Comparison of ENCODE assay signal across 19 cellular contexts in the genomic region with DNA sequence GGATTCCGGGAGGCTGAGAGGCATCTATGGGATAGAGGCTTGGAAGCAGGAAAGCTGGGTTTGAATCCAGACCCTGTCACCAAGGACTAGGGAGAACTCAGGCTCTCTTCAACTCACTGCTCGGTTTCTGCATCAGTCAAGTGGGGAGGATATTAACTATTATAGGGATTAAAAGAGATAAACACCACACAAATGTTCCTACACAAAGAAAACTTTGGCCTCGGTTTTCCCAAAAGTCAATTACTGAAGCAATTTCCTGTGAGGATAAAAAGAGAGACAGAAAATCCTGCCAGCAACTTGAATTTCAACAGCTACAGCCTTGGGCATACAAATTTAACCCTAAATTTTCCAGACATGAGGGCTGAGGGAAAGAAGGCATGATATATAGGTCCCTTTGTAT. TPM values are rescaled to one million over a fixed set of nuclear protein-coding genes. Genes with fewer than 3 reads are reported as not detected.
DNase-seq lines count a peak whose midpoint lies in the region; ATAC-seq, FAIRE-seq and TF ChIP-seq lines count a peak whose summit lies in the region.
"Had no signal": no experiment of that assay in that cellular context is flagged by ENCODE, and none has a peak within 500 bp of the region (broad histone marks: within the 10 kb centered on the region; RNA-seq: fewer than 3 reads in every experiment).

No MANE protein-coding gene starts in this region.

- intact Hi-C loops in right cardiac atrium (cut with DNase I) = no loop called here

- H3K36me3 ChIP-seq in astrocyte (ENCODE audit: insufficient read depth, low read length) (peaks cover 11% of the 10 kb centered on the region), skeletal muscle satellite cell (ENCODE audit: insufficient read depth, low read length) (peaks cover 53% of the 10 kb centered on the region)

- peaks cover 26% of the 10 kb centered on the region for H3K36me3 Mint-ChIP-seq in astrocyte (ENCODE audit: low read depth, unreplicated experiment)
- H3K36me3 Mint-ChIP-seq: activated naive CD8-positive, alpha-beta T cell; CD8-positive, alpha-beta T cell; stimulated activated naive B cell treated with anti-CD40 and anti-IgM and Interleukin-4, amounts not matched to agents 10 μg/mL and 1 μg/mL and 100 μg/mL, for 72 hours had no signal

- H3K9ac ChIP-seq in astrocyte (ENCODE audit: low read length) = peak overlapping the region; percentile 36
- peak overlapping the region; percentile 45 for H3K9ac ChIP-seq in skeletal muscle satellite cell (ENCODE audit: low read depth, low read length)
- H3K9ac ChIP-seq: KMS-11 had no signal

- peak overlapping the region; percentile 49 for H3K27ac ChIP-seq in astrocyte (ENCODE audit: low read depth, low read length)
- no peak overlapping the region for H3K27ac ChIP-seq in right cardiac atrium (ENCODE audit: low read length)
- H3K27ac ChIP-seq: KMS-11 had no signal

- H3K9me3 ChIP-seq in astrocyte (ENCODE audit: insufficient read depth, low read depth, low read length) (no peaks in the 10 kb centered on the region), right cardiac atrium (ENCODE audit: control insufficient read depth, low read length) (no peaks in the 10 kb centered on the region), skeletal muscle satellite cell (replicated peaks; ENCODE audit: low read length) (no peaks in the 10 kb centered on the region)

- no peaks in the 10 kb centered on the region for H3K27me3 Mint-ChIP-seq in astrocyte (ENCODE audit: low read depth, unreplicated experiment)

- DNase-seq in COLO829 (ENCODE audit: low spot score) = peak; percentile 64
- no peak for DNase-seq in astrocyte (ENCODE audit: low read depth)
- no peak for DNase-seq in right cardiac atrium
- DNase-seq in NCI-H1694 treated with DMSO at 0.1 percent for 48 hours (lab: John Stamatoyannopoulos, UW) = no peak
- DNase-seq in nucleus accumbens (lab: John Stamatoyannopoulos, UW) = no peak
- DNase-seq in activated effector memory CD4-positive, alpha-beta T cell treated with Interleukin-2 at 50 U/mL for 16 hours = no peak
- DNase-seq: activated CD4-positive, alpha-beta T cell treated with anti-CD3 and anti-CD28 coated beads, Interleukin-2, amount 50 U/mL, for 4 hours; activated T-cell treated with anti-CD3 and anti-CD28 coated beads, Interleukin-2, amount 50 U/mL, for 1 hour; CD8-positive, alpha-beta T cell; central memory CD4-positive, alpha-beta T cell; DMS79 treated with DMSO at 0.1 percent for 48 hours; effector CD8-positive, alpha-beta T cell; H9; NCI-H1105; stimulated activated naive B cell treated with anti-CD40 and anti-IgM and Interleukin-4, amounts not matched to agents 10 μg/mL and 1 μg/mL and 100 μg/mL, for 72 hours had no signal

- H3K27ac Mint-ChIP-seq in astrocyte (ENCODE audit: unreplicated experiment) = peak overlapping the region; percentile 88
- H3K27ac Mint-ChIP-seq: activated naive CD8-positive, alpha-beta T cell; CD8-positive, alpha-beta T cell; stimulated activated naive B cell treated with anti-CD40 and anti-IgM and Interleukin-4, amounts not matched to agents 10 μg/mL and 1 μg/mL and 100 μg/mL, for 72 hours had no signal

- ATAC-seq in right cardiac atrium = peak; percentile 47 to 62
- ATAC-seq in HG02759 (IDR thresholded peaks at IDR 0.05; ENCODE audit: unreplicated experiment) = no peak
- ATAC-seq: CD8-positive, alpha-beta T cell; stimulated activated naive B cell treated with anti-CD40 and anti-IgM and Interleukin-4, amounts not matched to agents 10 μg/mL and 1 μg/mL and 100 μg/mL, for 72 hours had no signal

- peaks cover 34% of the 10 kb centered on the region for H3K4me1 Mint-ChIP-seq in astrocyte (ENCODE audit: low read depth, unreplicated experiment)
- H3K4me1 Mint-ChIP-seq: stimulated activated naive B cell treated with anti-CD40 and anti-IgM and Interleukin-4, amounts not matched to agents 10 μg/mL and 1 μg/mL and 100 μg/mL, for 72 hours had no signal

- 36% methylated on average over 3 of the region's 3 CpGs for WGBS in right cardiac atrium

- TF ChIP-seq CTCF in astrocyte (IDR thresholded peaks at IDR 0.05; ENCODE audit: insufficient read depth, low read depth, low read length) = no peak

- no peak for FAIRE-seq in astrocyte (lab: Jason Lieb, UNC)

- peaks cover 24% of the 10 kb centered on the region for H3K4me1 ChIP-seq in astrocyte (ENCODE audit: insufficient read depth, low read length)
- H3K4me1 ChIP-seq in right cardiac atrium (ENCODE audit: control insufficient read depth, insufficient read depth, low read length) = peaks cover 5% of the 10 kb centered on the region
- H3K4me1 ChIP-seq in skeletal muscle satellite cell (ENCODE audit: control insufficient read depth, insufficient read depth, low read length) = peaks cover 31% of the 10 kb centered on the region

- H3K9me3 Mint-ChIP-seq in astrocyte (ENCODE audit: unreplicated experiment) = peaks cover 2% of the 10 kb centered on the region
- H3K9me3 Mint-ChIP-seq: CD8-positive, alpha-beta T cell; H9; stimulated activated naive B cell treated with anti-CD40 and anti-IgM and Interleukin-4, amounts not matched to agents 10 μg/mL and 1 μg/mL and 100 μg/mL, for 72 hours had no signal

- no peaks in the 10 kb centered on the region for H3K27me3 ChIP-seq in astrocyte (ENCODE audit: insufficient read depth, low read length)
- no peaks in the 10 kb centered on the region for H3K27me3 ChIP-seq in right cardiac atrium (ENCODE audit: control insufficient read depth, insufficient read depth)
- H3K27me3 ChIP-seq in skeletal muscle satellite cell (ENCODE audit: control insufficient read depth, insufficient read depth, low read length) = no peaks in the 10 kb centered on the region

- peaks cover 33% of the 10 kb centered on the region for H3K79me2 ChIP-seq in astrocyte (ENCODE audit: insufficient read depth, low read length)

- no peak overlapping the region for H3K4me3 Mint-ChIP-seq in astrocyte (ENCODE audit: unreplicated experiment)
- H3K4me3 Mint-ChIP-seq: activated naive CD8-positive, alpha-beta T cell; CD8-positive, alpha-beta T cell; H9; stimulated activated naive B cell treated with anti-CD40 and anti-IgM and Interleukin-4, amounts not matched to agents 10 μg/mL and 1 μg/mL and 100 μg/mL, for 72 hours had no signal

- no peak overlapping the region for H2AFZ ChIP-seq in astrocyte (ENCODE audit: low read depth, low read length)

- peak overlapping the region; percentile 8 for H3K4me2 ChIP-seq in astrocyte (ENCODE audit: low read length)
- H3K4me2 ChIP-seq in skeletal muscle satellite cell (ENCODE audit: low read length) = peak overlapping the region; percentile 6
- H3K4me2 ChIP-seq: KMS-11 had no signal

- no peaks in the 10 kb centered on the region for H4K20me1 ChIP-seq in astrocyte (ENCODE audit: insufficient read depth, low read length)

- no peak overlapping the region for H3K4me3 ChIP-seq in astrocyte (ENCODE audit: insufficient read depth, low read depth, low read length)
- no peak overlapping the region for H3K4me3 ChIP-seq in right cardiac atrium (ENCODE audit: low read length)
- H3K4me3 ChIP-seq in skeletal muscle satellite cell (ENCODE audit: low read length) = no peak overlapping the region

RNA-seq across cellular contexts. Expression of gene ITGB5, which starts 36.0 kb away (rescaled TPM):
- total RNA-seq in astrocyte = 139 and 201 TPM in 2 replicates
- 100 to 1,000 TPM; 107 to 170 (median 126) TPM for total RNA-seq in right cardiac atrium
- polyA plus RNA-seq in right cardiac atrium = 39.0 TPM
- total RNA-seq in skeletal muscle satellite cell (2012; rRNA removed) = 157 and 167 TPM in 2 replicates
